31 cellular contexts compared by ENCODE assay signal in genomic region chr4:189059996-189060570, GRCh38.
DNase-seq lines count a peak whose midpoint lies in the region; ATAC-seq and TF ChIP-seq lines count a peak whose summit lies in the region.
"Had no signal": no experiment of that assay in that cellular context is flagged by ENCODE, and none has a peak within 500 bp of the region (broad histone marks: within the 10 kb centered on the region; RNA-seq: fewer than 3 reads in every experiment).

No MANE protein-coding gene starts in this region.

- peaks cover 25% of the 10 kb centered on the region for H3K4me1 ChIP-seq in GM23338 (ENCODE audit: insufficient read depth)
- no peaks in the 10 kb centered on the region for H3K4me1 ChIP-seq in mesendoderm (ENCODE audit: control insufficient read depth, low read depth, low read length)
- H3K4me1 ChIP-seq: A549, adrenal gland, body of pancreas, gastrocnemius medialis, testis had no signal

- no peak overlapping the region for H3K4me2 ChIP-seq in GM23338
- no peak overlapping the region for H3K4me2 ChIP-seq in mesendoderm (ENCODE audit: low read length)
- H3K4me2 ChIP-seq: A549 had no signal

- peaks cover 21% of the 10 kb centered on the region for H3K36me3 Mint-ChIP-seq in GM23338 (ENCODE audit: low read depth)
- H3K36me3 Mint-ChIP-seq in immature natural killer cell = peaks cover 0 to 4% (median 0%) of the 10 kb centered on the region in 3 donors

- peak; percentile 37 for DNase-seq in AG09309 (ENCODE audit: low read depth)
- DNase-seq in GM23338 (ENCODE audit: low spot score) = peak; percentile 51
- DNase-seq in astrocyte of the spinal cord (ENCODE audit: low read depth, low spot score) = peak; percentile 49
- DNase-seq in mesendoderm = peak; percentile 30
- DNase-seq in SIG-M5 treated with dmso at 0.1 percent for 504 hours (lab: John Stamatoyannopoulos, UW; ENCODE audit: unreplicated experiment) = no peak
- no peak for DNase-seq in COLO829 (ENCODE audit: low spot score)
- DNase-seq in LoVo (ENCODE audit: low spot score) = no peak
- DNase-seq in immature natural killer cell = no peak
- DNase-seq: activated CD4-positive, alpha-beta T cell treated with anti-CD3 and anti-CD28 coated beads for 4 hours; activated CD8-positive, alpha-beta T cell treated with anti-CD3 and anti-CD28 coated beads, Interleukin-2, amount 10 ng/mL, durations not matched to agents 7 days and 5 days; activated naive CD4-positive, alpha-beta T cell treated with anti-CD3 and anti-CD28 coated beads for 36 hours; adrenal gland; body of pancreas; dermis blood vessel endothelial cell; endodermal cell; gastrocnemius medialis; MG63; mucosa of descending colon; NCI-H1105; NCI-H2029; NCI-H748 treated with DMSO at 0.1 percent for 48 hours; SHP77 treated with DMSO at 0.1 percent for 48 hours; stimulated activated naive CD4-positive, alpha-beta T cell; testis had no signal

- H3F3A ChIP-seq in GM23338 (replicated peaks; ENCODE audit: low read depth) = no peaks in the 10 kb centered on the region; the same call in 1 of the 2 replicates

- H2BK15ac ChIP-seq in mesendoderm (replicated peaks; ENCODE audit: low read depth) = no peak overlapping the region

- H2AFZ ChIP-seq in GM23338 = no peak overlapping the region

- H3K27ac Mint-ChIP-seq in GM23338 (peak overlapping the region; percentile 48; the same call in 1 of the 2 replicates), immature natural killer cell (no peak overlapping the region)
- H3K27ac Mint-ChIP-seq: activated CD8-positive, alpha-beta T cell treated with anti-CD3 and anti-CD28 coated beads, Interleukin-2, amount 10 ng/mL, durations not matched to agents 7 days and 5 days; activated naive CD4-positive, alpha-beta T cell treated with anti-CD3 and anti-CD28 coated beads for 36 hours; endodermal cell; nephron had no signal

- H3K4me3 Mint-ChIP-seq in GM23338 (no peak overlapping the region), immature natural killer cell (no peak overlapping the region)
- H3K4me3 Mint-ChIP-seq: activated CD8-positive, alpha-beta T cell treated with anti-CD3 and anti-CD28 coated beads, Interleukin-2, amount 10 ng/mL, durations not matched to agents 7 days and 5 days; activated naive CD4-positive, alpha-beta T cell treated with anti-CD3 and anti-CD28 coated beads for 36 hours; endodermal cell; nephron had no signal

- peak; percentile 96 for ATAC-seq in GM23338
- ATAC-seq: A549; activated CD8-positive, alpha-beta T cell treated with anti-CD3 and anti-CD28 coated beads, Interleukin-2, amount 10 ng/mL, durations not matched to agents 7 days and 5 days; body of pancreas; gastrocnemius medialis; K562; mucosa of descending colon; Panc1 had no signal

- H3K79me1 ChIP-seq in mesendoderm (ENCODE audit: low read length) = no peaks in the 10 kb centered on the region

- WGBS in mesendoderm (ENCODE audit: extremely low coverage, insufficient coverage, low lambda C conversion rate) = no CpG with 5 or more reads among the region's 3 CpGs

- no peaks in the 10 kb centered on the region for H4K20me1 ChIP-seq in GM23338 (replicated peaks; ENCODE audit: insufficient read depth)

- H3K18ac ChIP-seq in mesendoderm (ENCODE audit: low read length) = no peak overlapping the region

- H3K27me3 ChIP-seq in GM23338 (ENCODE audit: insufficient read depth) = no peaks in the 10 kb centered on the region
- no peaks in the 10 kb centered on the region for H3K27me3 ChIP-seq in mesendoderm (ENCODE audit: insufficient read depth, low read length, poor library complexity)
- H3K27me3 ChIP-seq: adrenal gland, body of pancreas, gastrocnemius medialis, MG63, testis had no signal

- H3K27ac ChIP-seq in GM23338 (ENCODE audit: low read depth) (peak overlapping the region; percentile 89), mesendoderm (ENCODE audit: low read depth, low read length) (no peak overlapping the region)
- H3K27ac ChIP-seq: A549, adrenal gland, body of pancreas, gastrocnemius medialis, skin epidermis, testis, VCaP had no signal

- no peak overlapping the region for H2BK5ac ChIP-seq in mesendoderm (ENCODE audit: low read length)

- no peak overlapping the region for H3K4ac ChIP-seq in mesendoderm (ENCODE audit: low read depth, low read length)

- TF ChIP-seq CTCF in AG09309 (IDR thresholded peaks at IDR 0.05; ENCODE audit: control insufficient read depth, insufficient read depth, low read depth, low read length, missing control alignments) (no peak), GM23338 (conservative IDR thresholded peaks at IDR 0.05; ENCODE audit: low read depth in 2 of 2) (no peak), astrocyte of the spinal cord (IDR thresholded peaks at IDR 0.05; ENCODE audit: low read depth, low read length) (no peak)

- H2AK5ac ChIP-seq in mesendoderm (ENCODE audit: low read length) = no peak overlapping the region

- H3K27me3 Mint-ChIP-seq in GM23338 (ENCODE audit: insufficient read depth, low read depth, poor library complexity) (peaks cover 4% of the 10 kb centered on the region), immature natural killer cell (ENCODE audit: low read depth in 3 of 3) (no peaks in the 10 kb centered on the region)

- in situ Hi-C loops in astrocyte of the spinal cord (cut with HindIII; ENCODE audit: low sequenced_read_pairs) = no loop called here

- H4K8ac ChIP-seq in mesendoderm (ENCODE audit: low read depth, low read length) = no peak overlapping the region

- no peak overlapping the region for H3K9ac ChIP-seq in mesendoderm (ENCODE audit: low read length)

- no peak overlapping the region for H3K56ac ChIP-seq in mesendoderm (ENCODE audit: low read length)

- no peak overlapping the region for H3K23ac ChIP-seq in mesendoderm (ENCODE audit: low read length)

- no peak overlapping the region for H4K5ac ChIP-seq in mesendoderm (ENCODE audit: low read length)

- H3K9me3 Mint-ChIP-seq in GM23338 = peaks cover 20% of the 10 kb centered on the region; the same call in 2 of the 3 replicates
- peaks cover 8 to 59% (median 26%) of the 10 kb centered on the region in 6 donors for H3K9me3 Mint-ChIP-seq in immature natural killer cell
- H3K9me3 Mint-ChIP-seq: endodermal cell had no signal

- H3K4me1 Mint-ChIP-seq in GM23338 (peaks cover 27% of the 10 kb centered on the region), immature natural killer cell (no peaks in the 10 kb centered on the region)
- H3K4me1 Mint-ChIP-seq: nephron had no signal

- H3K79me2 ChIP-seq in GM23338 (replicated peaks; ENCODE audit: insufficient read depth) (no peaks in the 10 kb centered on the region), mesendoderm (ENCODE audit: control insufficient read depth, insufficient read depth, low read length) (no peaks in the 10 kb centered on the region)

- H2BK120ac ChIP-seq in mesendoderm (ENCODE audit: low read depth, low read length) = peak overlapping the region; percentile 88

- H3K4me3 ChIP-seq in AG09309 (ENCODE audit: control insufficient read depth, low read depth, low read length) = no peak overlapping the region
- no peak overlapping the region for H3K4me3 ChIP-seq in GM23338
- H3K4me3 ChIP-seq in astrocyte of the spinal cord (ENCODE audit: low read depth, low read length) = no peak overlapping the region
- no peak overlapping the region for H3K4me3 ChIP-seq in mesendoderm (ENCODE audit: low read length)
- H3K4me3 ChIP-seq: A549, adrenal gland, body of pancreas, gastrocnemius medialis, K562, lung, MG63, mucosa of descending colon, skin epidermis, testis had no signal

- H3K9me2 ChIP-seq in GM23338 (ENCODE audit: insufficient read depth) = peaks cover 8% of the 10 kb centered on the region

- H3K36me3 ChIP-seq in GM23338 (ENCODE audit: insufficient read depth) (no peaks in the 10 kb centered on the region), mesendoderm (ENCODE audit: control insufficient read depth, insufficient read depth, low read length) (no peaks in the 10 kb centered on the region)
- H3K36me3 ChIP-seq: adrenal gland, gastrocnemius medialis, MG63 had no signal

TF ChIP-seq in GM23338, 12 proteins besides CTCF, POLR2A, EP300 and RAD21 (continues in another document):
- TF ChIP-seq, protein P1, sequence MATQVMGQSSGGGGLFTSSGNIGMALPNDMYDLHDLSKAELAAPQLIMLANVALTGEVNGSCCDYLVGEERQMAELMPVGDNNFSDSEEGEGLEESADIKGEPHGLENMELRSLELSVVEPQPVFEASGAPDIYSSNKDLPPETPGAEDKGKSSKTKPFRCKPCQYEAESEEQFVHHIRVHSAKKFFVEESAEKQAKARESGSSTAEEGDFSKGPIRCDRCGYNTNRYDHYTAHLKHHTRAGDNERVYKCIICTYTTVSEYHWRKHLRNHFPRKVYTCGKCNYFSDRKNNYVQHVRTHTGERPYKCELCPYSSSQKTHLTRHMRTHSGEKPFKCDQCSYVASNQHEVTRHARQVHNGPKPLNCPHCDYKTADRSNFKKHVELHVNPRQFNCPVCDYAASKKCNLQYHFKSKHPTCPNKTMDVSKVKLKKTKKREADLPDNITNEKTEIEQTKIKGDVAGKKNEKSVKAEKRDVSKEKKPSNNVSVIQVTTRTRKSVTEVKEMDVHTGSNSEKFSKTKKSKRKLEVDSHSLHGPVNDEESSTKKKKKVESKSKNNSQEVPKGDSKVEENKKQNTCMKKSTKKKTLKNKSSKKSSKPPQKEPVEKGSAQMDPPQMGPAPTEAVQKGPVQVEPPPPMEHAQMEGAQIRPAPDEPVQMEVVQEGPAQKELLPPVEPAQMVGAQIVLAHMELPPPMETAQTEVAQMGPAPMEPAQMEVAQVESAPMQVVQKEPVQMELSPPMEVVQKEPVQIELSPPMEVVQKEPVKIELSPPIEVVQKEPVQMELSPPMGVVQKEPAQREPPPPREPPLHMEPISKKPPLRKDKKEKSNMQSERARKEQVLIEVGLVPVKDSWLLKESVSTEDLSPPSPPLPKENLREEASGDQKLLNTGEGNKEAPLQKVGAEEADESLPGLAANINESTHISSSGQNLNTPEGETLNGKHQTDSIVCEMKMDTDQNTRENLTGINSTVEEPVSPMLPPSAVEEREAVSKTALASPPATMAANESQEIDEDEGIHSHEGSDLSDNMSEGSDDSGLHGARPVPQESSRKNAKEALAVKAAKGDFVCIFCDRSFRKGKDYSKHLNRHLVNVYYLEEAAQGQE (IDR thresholded peaks at IDR 0.05; ENCODE audit: unreplicated experiment) = no peak
- TF ChIP-seq JUNB (IDR thresholded peaks at IDR 0.05; ENCODE audit: unreplicated experiment) (no peak), POLR2AphosphoS5 (IDR thresholded peaks at IDR 0.05; ENCODE audit: low read depth) (no peak)

Comparison
In these comparisons a context has a peak if more than half of its experiments do, and no peak if none do; other contexts are left out.
1. DNase-seq: peak in AG09309 (single experiment), GM23338 (single experiment), astrocyte of the spinal cord (single experiment) and mesendoderm (single experiment); none in SIG-M5 treated with dmso at 0.1 percent for 504 hours (single experiment), COLO829 (single experiment), LoVo (single experiment) and immature natural killer cell (0 of 3).